Comparison of ENCODE assay signal across 8 cellular contexts in the genomic region with DNA sequence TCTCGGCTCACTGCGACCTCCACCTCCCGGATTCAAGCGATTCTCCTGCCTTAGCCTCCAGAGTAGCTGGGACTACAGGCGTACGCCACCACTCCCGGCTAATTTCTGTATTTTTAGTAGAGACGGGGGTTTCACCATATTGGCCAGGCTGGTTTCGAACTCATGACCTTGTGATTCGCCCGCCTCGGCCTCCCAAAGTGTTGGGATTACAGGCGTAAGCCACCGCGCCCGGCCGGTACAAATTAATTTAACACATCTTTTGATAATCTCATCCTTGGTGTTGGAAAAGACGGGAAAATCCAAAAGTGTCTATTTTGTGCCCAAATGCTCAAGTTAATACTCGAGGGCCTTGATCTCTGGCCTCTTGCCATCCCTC. TPM values are rescaled to one million over a fixed set of nuclear protein-coding genes. Genes with fewer than 3 reads are reported as not detected.
DNase-seq lines count a peak whose midpoint lies in the region; ATAC-seq and TF ChIP-seq lines count a peak whose summit lies in the region.
"Not testable (repeated sequence)": the region's sequence is repeated elsewhere in the genome, so short reads cannot be mapped to it uniquely, and the experiment has no call there.

No MANE protein-coding gene starts in this region.

- TF ChIP-seq RAD21 in SK-N-SH (IDR thresholded peaks at IDR 0.05; ENCODE audit: low read length) = not testable (repeated sequence)

- H3K4me1 Mint-ChIP-seq in activated naive CD8-positive, alpha-beta T cell treated with anti-CD3 and anti-CD28 coated beads, Interleukin-2, amount 50 U/mL, for 24 hours = peaks cover 36% of the 10 kb centered on the region
- peaks cover 32% of the 10 kb centered on the region for H3K4me1 Mint-ChIP-seq in nephron
- H3K4me1 Mint-ChIP-seq in stimulated activated memory B cell treated with anti-CD40 and anti-IgM and Interleukin-4, amounts not matched to agents 10 μg/mL and 1 μg/mL and 100 μg/mL, for 72 hours = peaks cover 43% of the 10 kb centered on the region

- not testable (repeated sequence) for ATAC-seq in activated naive CD8-positive, alpha-beta T cell treated with anti-CD3 and anti-CD28 coated beads, Interleukin-2, amount 50 U/mL, for 24 hours; stimulated activated memory B cell treated with anti-CD40 and anti-IgM and Interleukin-4, amounts not matched to agents 10 μg/mL and 1 μg/mL and 100 μg/mL, for 72 hours

- H3K9ac ChIP-seq in SK-N-SH (peak overlapping the region; percentile 98), endocrine pancreas (ENCODE audit: control insufficient read depth, insufficient read depth, low read length) (peak overlapping the region; percentile 98)

- not testable (repeated sequence) for H3K36me3 ChIP-seq in HEK293 (ENCODE audit: control insufficient read depth in 2 of 2, insufficient read depth in 1 of 2, low read length in 2 of 2); endocrine pancreas (ENCODE audit: control insufficient read depth, insufficient read depth, low read length)
- H3K36me3 ChIP-seq in SK-N-SH (replicated peaks in 1 of 2; ENCODE audit: control insufficient read depth in 1 of 2, insufficient read depth in 2 of 2, low read length in 1 of 2) = peaks cover 14 to 24% of the 10 kb centered on the region in 2 experiments

- H3K4me2 ChIP-seq in SK-N-SH = peak overlapping the region; percentile 93

- not testable (repeated sequence) for TF ChIP-seq CTCF in AG04449 (IDR thresholded peaks at IDR 0.05; ENCODE audit: insufficient read depth, low read length, missing control alignments); HEK293 (tag by site-specific recombination; IDR thresholded peaks at IDR 0.05); SK-N-SH (IDR thresholded peaks at IDR 0.05); nephron (IDR thresholded peaks at IDR 0.05; ENCODE audit: unreplicated experiment in 3 of 3)

- TF ChIP-seq EP300 in SK-N-SH (IDR thresholded peaks at IDR 0.05; ENCODE audit: borderline replicate concordance in 1 of 2, low read depth in 1 of 2, low read length in 1 of 2) = not testable (repeated sequence)

- H3K27ac Mint-ChIP-seq in activated naive CD8-positive, alpha-beta T cell treated with anti-CD3 and anti-CD28 coated beads, Interleukin-2, amount 50 U/mL, for 24 hours = peak overlapping the region; percentile 97
- H3K27ac Mint-ChIP-seq in nephron = peak overlapping the region; percentile 92 to 96 (median 94)
- peak overlapping the region; percentile 99 for H3K27ac Mint-ChIP-seq in stimulated activated memory B cell treated with anti-CD40 and anti-IgM and Interleukin-4, amounts not matched to agents 10 μg/mL and 1 μg/mL and 100 μg/mL, for 72 hours

- H3K27me3 Mint-ChIP-seq in activated naive CD8-positive, alpha-beta T cell treated with anti-CD3 and anti-CD28 coated beads, Interleukin-2, amount 50 U/mL, for 24 hours; nephron (ENCODE audit: low read depth); stimulated activated memory B cell treated with anti-CD40 and anti-IgM and Interleukin-4, amounts not matched to agents 10 μg/mL and 1 μg/mL and 100 μg/mL, for 72 hours: not testable (repeated sequence)

- 37% methylated on average over 13 of the region's 19 CpGs for WGBS in SK-N-SH (ENCODE audit: low lambda C conversion rate)

- peaks cover 64% of the 10 kb centered on the region for H3K79me2 ChIP-seq in SK-N-SH (ENCODE audit: insufficient read depth)

- not testable (repeated sequence) for H3K9me3 ChIP-seq in HEK293 (ENCODE audit: control insufficient read depth, insufficient read depth, low read depth, low read length); SK-N-SH; endocrine pancreas (ENCODE audit: control insufficient read depth, low read length); iPS-18c (ENCODE audit: control insufficient read depth, insufficient read depth, low read length)

- not testable (repeated sequence) for H3K9me3 Mint-ChIP-seq in activated naive CD8-positive, alpha-beta T cell treated with anti-CD3 and anti-CD28 coated beads, Interleukin-2, amount 50 U/mL, for 24 hours; nephron; stimulated activated memory B cell treated with anti-CD40 and anti-IgM and Interleukin-4, amounts not matched to agents 10 μg/mL and 1 μg/mL and 100 μg/mL, for 72 hours

- H3K4me3 Mint-ChIP-seq in activated naive CD8-positive, alpha-beta T cell treated with anti-CD3 and anti-CD28 coated beads, Interleukin-2, amount 50 U/mL, for 24 hours = peak overlapping the region; percentile 93
- peak overlapping the region; percentile 89 to 98 (median 95) for H3K4me3 Mint-ChIP-seq in nephron
- H3K4me3 Mint-ChIP-seq in stimulated activated memory B cell treated with anti-CD40 and anti-IgM and Interleukin-4, amounts not matched to agents 10 μg/mL and 1 μg/mL and 100 μg/mL, for 72 hours = peak overlapping the region; percentile 92

- H2AFZ ChIP-seq in SK-N-SH (ENCODE audit: low read depth) = peak overlapping the region; percentile 90

- POLR2A ChIA-PET in AG04449 (lab: Yijun Ruan, JAX) (interaction anchor here (0.6 to 3.2 kb wide), 2 partner anchors 65 to 441 kb away, joined by 4 to 26 read pairs; a partner anchor contains a TSS), HEK293 (lab: Yijun Ruan, JAX) (interaction anchor here (0.5 to 2.2 kb wide), 2 partner anchors 24 to 64 kb away, joined by 3 to 38 read pairs; a partner anchor contains a TSS), SK-N-SH (lab: Yijun Ruan, JAX) (interaction anchor here (1.2 to 3.4 kb wide), 3 partner anchors 12 to 173 kb away, joined by 3 to 29 read pairs (median 5); a partner anchor contains a TSS)

- not testable (repeated sequence) for H3K27me3 ChIP-seq in SK-N-SH (ENCODE audit: insufficient read depth); endocrine pancreas (ENCODE audit: control insufficient read depth, insufficient read depth, low read length)

- not testable (repeated sequence) for H3K4me1 ChIP-seq in HEK293 (ENCODE audit: control insufficient read depth, insufficient read depth, low read length)
- H3K4me1 ChIP-seq in SK-N-SH (ENCODE audit: control insufficient read depth in 1 of 2, insufficient read depth in 2 of 2, low read depth in 1 of 2, low read length in 1 of 2) (peaks cover 0 to 14% of the 10 kb centered on the region in 2 experiments; a peak in 2 of 4 replicates), endocrine pancreas (ENCODE audit: control insufficient read depth, insufficient read depth, low read length) (peaks cover 20% of the 10 kb centered on the region)

- H3K4me3 ChIP-seq in AG04449 (ENCODE audit: low read depth, low read length) (peak overlapping the region; percentile 95), HEK293 (ENCODE audit: low read depth, low read length) (peak overlapping the region; percentile 93), SK-N-SH (ENCODE audit: low read depth in 2 of 2, low read length in 1 of 2) (peak overlapping the region; percentile 89 to 96), endocrine pancreas (ENCODE audit: control insufficient read depth, insufficient read depth, low read length) (peak overlapping the region; percentile 62), iPS-18c (ENCODE audit: insufficient read depth, low read depth, low read length) (peak overlapping the region; percentile 100; the same call in 1 of the 2 replicates)

- H3F3A ChIP-seq in SK-N-SH (replicated peaks; ENCODE audit: insufficient read depth) = peaks cover 11% of the 10 kb centered on the region

- not testable (repeated sequence) for H3K36me3 Mint-ChIP-seq in activated naive CD8-positive, alpha-beta T cell treated with anti-CD3 and anti-CD28 coated beads, Interleukin-2, amount 50 U/mL, for 24 hours (ENCODE audit: low read depth); nephron (ENCODE audit: low read depth); stimulated activated memory B cell treated with anti-CD40 and anti-IgM and Interleukin-4, amounts not matched to agents 10 μg/mL and 1 μg/mL and 100 μg/mL, for 72 hours

- H4K20me1 ChIP-seq in SK-N-SH (ENCODE audit: insufficient read depth) = not testable (repeated sequence)

- H3K27ac ChIP-seq in HEK293 (ENCODE audit: extremely low read depth, low read depth, low read length) (peak overlapping the region; percentile 95; the same call in 1 of the 2 replicates), SK-N-SH (ENCODE audit: low read depth in 2 of 2, low read length in 1 of 2) (peak overlapping the region; percentile 96 to 98)

- not testable (repeated sequence) for DNase-seq in AG04449 (ENCODE audit: low read depth, low spot score); SK-N-SH
- peak; percentile 5 for DNase-seq in activated naive CD8-positive, alpha-beta T cell treated with anti-CD3 and anti-CD28 coated beads, Interleukin-2, amount 50 U/mL, for 24 hours

- CTCF ChIA-PET in AG04449 (lab: Yijun Ruan, JAX) (interaction anchor here (1.3 to 1.8 kb wide), 2 partner anchors 14 to 65 kb away, joined by 3 to 5 read pairs; a partner anchor contains a TSS), HEK293 (lab: Yijun Ruan, JAX) (interaction anchor here (0.6 to 2.1 kb wide), 2 partner anchors 18 to 64 kb away, joined by 3 to 9 read pairs; a partner anchor contains a TSS), SK-N-SH (lab: Yijun Ruan, JAX) (interaction anchor here (0.7 to 1.2 kb wide), 2 partner anchors 605 to 665 kb away, joined by 3 read pairs; no protein-coding TSS in a partner anchor)

- H3K9me2 ChIP-seq in SK-N-SH = not testable (repeated sequence)

RNA-seq across cellular contexts. Expression of a gene that starts 1.0 kb away (rescaled TPM):
- polyA plus RNA-seq in SK-N-SH (2012; rRNA removed) = 11.5 and 18.2 TPM in 2 replicates
- 17.2 and 20.0 TPM in 2 replicates for polyA plus RNA-seq in SK-N-SH (2012; cell fraction: cytosol; rRNA removed)
- 4.5 and 9.9 TPM in 2 replicates for polyA plus RNA-seq in SK-N-SH (2012; cell fraction: nucleus; rRNA removed)
